Comparison of ENCODE assay signal across 8 cellular contexts in the genomic region with DNA sequence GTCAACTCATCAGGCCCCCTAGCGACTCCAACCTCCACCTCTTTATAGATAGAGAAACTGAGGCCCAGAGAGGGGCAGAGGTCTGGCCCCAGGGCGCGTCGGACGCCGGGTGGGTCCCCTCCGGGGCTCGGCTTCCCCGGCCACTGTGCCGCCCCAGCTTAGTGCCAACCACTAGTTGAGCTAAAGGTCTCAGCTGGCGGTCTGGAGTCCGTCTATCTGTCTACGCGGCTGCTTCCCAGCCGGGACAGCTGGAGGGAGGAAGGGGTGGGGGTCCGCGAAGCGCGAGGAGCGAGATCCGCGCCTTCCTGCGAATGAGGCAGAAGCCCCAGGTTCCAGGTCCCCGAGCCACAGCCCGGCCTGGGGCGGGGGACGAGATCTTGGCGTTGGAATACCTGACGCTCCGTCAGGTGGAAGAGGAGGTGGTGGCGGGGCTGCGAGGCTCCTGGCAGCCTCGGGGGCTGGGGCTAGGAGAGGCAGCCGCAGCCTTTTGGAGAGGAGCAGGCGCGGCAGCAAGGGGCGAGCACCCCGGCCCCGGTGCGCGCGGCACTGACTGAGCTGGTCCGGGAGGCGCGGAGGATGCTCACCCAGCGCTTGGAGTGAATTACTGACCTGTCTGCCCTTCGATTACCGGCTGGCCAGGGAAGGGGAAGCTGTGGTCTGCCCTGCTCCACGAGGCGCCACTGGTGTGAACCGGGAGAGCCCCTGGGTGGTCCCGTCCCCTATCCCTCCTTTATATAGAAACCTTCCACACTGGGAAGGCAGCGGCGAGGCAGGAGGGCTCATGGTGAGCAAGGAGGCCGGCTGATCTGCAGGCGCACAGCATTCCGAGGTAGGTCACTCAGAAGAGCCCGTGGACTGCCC.
A peak's percentile ranks its signal among the peaks of the same experiment; 100 is the strongest.
DNase-seq lines count a peak whose midpoint lies in the region; ATAC-seq and TF ChIP-seq lines count a peak whose summit lies in the region.

No MANE protein-coding gene starts in this region.

- peak; percentile 42 for DNase-seq in GM03348 (ENCODE audit: low spot score)
- no peak for DNase-seq in astrocyte of the spinal cord (ENCODE audit: low read depth, low spot score)
- no peak for DNase-seq in skeletal muscle cell (ENCODE audit: low read depth)
- no peak for DNase-seq in NCI-H69 (lab: John Stamatoyannopoulos, UW)
- no peak for DNase-seq in activated CD4-positive, CD25-positive, alpha-beta regulatory T cell (lab: John Stamatoyannopoulos, UW)

- in situ Hi-C loops in astrocyte of the spinal cord (cut with HindIII; ENCODE audit: low sequenced_read_pairs): no loop called here

- H3K9me3 ChIP-seq in iPS-18c (ENCODE audit: control insufficient read depth, insufficient read depth, low read length): peaks cover 2% of the 10 kb centered on the region

- H3K4me3 ChIP-seq in astrocyte of the spinal cord (ENCODE audit: low read depth, low read length): peak overlapping the region; percentile 51
- peak overlapping the region; percentile 58 for H3K4me3 ChIP-seq in iPS-18c (ENCODE audit: insufficient read depth, low read depth, low read length)
- H3K4me3 ChIP-seq in skeletal muscle cell (ENCODE audit: low read depth, low read length): peak overlapping the region; percentile 42

- no peak for TF ChIP-seq CTCF in astrocyte of the spinal cord (IDR thresholded peaks at IDR 0.05; ENCODE audit: low read depth, low read length)

- ATAC-seq in GM19452 (IDR thresholded peaks at IDR 0.05; ENCODE audit: unreplicated experiment): no peak
- ATAC-seq in GM21619 (IDR thresholded peaks at IDR 0.05; ENCODE audit: unreplicated experiment): no peak
